ENCODE assay signal across 1 cellular context in the genomic region with DNA sequence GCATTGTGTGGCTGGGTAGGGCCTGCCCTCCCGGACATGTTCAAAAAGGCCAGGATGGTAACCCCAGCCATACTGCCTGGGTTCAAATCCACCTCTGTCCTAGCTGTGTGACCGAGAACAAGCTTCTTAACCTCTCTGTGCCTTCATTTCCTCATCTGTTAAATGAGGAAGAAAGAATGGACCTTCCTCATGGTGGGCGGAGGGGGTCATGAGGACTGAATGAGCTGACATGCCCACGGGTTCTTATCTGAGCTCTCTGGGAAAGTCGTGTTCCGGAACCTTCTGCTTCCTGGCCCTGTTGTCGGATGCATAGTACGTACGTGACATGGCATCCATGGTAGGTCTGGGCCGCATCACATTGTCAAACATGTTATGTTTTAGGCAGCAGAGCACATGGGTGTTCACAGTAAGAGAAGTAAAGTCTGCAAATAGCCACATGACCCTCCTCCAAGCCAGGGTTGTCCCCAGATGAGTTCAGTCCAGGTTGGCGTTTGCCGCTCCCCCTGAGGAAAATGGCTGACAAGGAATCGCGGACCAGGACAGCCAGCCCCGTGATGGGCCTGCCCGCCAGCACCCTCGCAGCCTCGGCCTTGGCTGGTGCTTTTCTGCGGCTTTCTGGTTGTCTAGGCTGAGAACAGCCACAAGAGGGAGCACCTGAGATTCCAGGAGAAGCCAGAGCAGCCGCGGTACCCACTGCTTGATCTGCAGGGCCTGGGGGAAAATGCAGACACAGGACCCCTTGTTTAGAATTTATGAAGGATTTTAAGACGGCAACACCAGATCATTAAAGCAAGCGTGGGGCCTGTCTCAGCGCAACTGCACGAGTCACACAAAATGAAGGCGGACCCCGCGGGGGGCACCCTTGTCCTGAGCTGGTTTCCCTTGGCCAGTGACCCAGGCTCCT.
TF ChIP-seq lines count a peak whose summit lies in the region.

No MANE protein-coding gene starts in this region.

TF ChIP-seq in HepG2, 621 proteins besides CTCF, POLR2A, EP300 and RAD21 (continued from another document and continues in another):
- TF ChIP-seq, protein P1, sequence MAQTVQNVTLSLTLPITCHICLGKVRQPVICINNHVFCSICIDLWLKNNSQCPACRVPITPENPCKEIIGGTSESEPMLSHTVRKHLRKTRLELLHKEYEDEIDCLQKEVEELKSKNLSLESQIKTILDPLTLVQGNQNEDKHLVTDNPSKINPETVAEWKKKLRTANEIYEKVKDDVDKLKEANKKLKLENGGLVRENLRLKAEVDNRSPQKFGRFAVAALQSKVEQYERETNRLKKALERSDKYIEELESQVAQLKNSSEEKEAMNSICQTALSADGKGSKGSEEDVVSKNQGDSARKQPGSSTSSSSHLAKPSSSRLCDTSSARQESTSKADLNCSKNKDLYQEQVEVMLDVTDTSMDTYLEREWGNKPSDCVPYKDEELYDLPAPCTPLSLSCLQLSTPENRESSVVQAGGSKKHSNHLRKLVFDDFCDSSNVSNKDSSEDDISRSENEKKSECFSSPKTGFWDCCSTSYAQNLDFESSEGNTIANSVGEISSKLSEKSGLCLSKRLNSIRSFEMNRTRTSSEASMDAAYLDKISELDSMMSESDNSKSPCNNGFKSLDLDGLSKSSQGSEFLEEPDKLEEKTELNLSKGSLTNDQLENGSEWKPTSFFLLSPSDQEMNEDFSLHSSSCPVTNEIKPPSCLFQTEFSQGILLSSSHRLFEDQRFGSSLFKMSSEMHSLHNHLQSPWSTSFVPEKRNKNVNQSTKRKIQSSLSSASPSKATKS (CRISPR knock-in tag; IDR thresholded peaks at IDR 0.05): no peak
- no peak for TF ChIP-seq SRSF4 (IDR thresholded peaks at IDR 0.05; ENCODE audit: low read depth, low read length, poor library complexity, severe bottlenecking)
- TF ChIP-seq, protein P2, sequence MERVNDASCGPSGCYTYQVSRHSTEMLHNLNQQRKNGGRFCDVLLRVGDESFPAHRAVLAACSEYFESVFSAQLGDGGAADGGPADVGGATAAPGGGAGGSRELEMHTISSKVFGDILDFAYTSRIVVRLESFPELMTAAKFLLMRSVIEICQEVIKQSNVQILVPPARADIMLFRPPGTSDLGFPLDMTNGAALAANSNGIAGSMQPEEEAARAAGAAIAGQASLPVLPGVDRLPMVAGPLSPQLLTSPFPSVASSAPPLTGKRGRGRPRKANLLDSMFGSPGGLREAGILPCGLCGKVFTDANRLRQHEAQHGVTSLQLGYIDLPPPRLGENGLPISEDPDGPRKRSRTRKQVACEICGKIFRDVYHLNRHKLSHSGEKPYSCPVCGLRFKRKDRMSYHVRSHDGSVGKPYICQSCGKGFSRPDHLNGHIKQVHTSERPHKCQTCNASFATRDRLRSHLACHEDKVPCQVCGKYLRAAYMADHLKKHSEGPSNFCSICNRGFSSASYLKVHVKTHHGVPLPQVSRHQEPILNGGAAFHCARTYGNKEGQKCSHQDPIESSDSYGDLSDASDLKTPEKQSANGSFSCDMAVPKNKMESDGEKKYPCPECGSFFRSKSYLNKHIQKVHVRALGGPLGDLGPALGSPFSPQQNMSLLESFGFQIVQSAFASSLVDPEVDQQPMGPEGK (CRISPR knock-in tag; IDR thresholded peaks at IDR 0.05): no peak
- TF ChIP-seq, protein P3, sequence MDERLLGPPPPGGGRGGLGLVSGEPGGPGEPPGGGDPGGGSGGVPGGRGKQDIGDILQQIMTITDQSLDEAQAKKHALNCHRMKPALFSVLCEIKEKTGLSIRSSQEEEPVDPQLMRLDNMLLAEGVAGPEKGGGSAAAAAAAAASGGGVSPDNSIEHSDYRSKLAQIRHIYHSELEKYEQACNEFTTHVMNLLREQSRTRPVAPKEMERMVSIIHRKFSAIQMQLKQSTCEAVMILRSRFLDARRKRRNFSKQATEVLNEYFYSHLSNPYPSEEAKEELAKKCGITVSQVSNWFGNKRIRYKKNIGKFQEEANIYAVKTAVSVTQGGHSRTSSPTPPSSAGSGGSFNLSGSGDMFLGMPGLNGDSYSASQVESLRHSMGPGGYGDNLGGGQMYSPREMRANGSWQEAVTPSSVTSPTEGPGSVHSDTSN (CRISPR knock-in tag; IDR thresholded peaks at IDR 0.05): no peak
- TF ChIP-seq GTF3A (CRISPR knock-in tag; conservative IDR thresholded peaks at IDR 0.05): no peak
- no peak for TF ChIP-seq SMAD9 (CRISPR knock-in tag; IDR thresholded peaks at IDR 0.05)
- TF ChIP-seq ETV6 (CRISPR knock-in tag; conservative IDR thresholded peaks at IDR 0.05): no peak
- TF ChIP-seq HNRNPH1 (optimal IDR thresholded peaks at IDR 0.05; ENCODE audit: low read depth, low read length): no peak
- TF ChIP-seq, protein P4, sequence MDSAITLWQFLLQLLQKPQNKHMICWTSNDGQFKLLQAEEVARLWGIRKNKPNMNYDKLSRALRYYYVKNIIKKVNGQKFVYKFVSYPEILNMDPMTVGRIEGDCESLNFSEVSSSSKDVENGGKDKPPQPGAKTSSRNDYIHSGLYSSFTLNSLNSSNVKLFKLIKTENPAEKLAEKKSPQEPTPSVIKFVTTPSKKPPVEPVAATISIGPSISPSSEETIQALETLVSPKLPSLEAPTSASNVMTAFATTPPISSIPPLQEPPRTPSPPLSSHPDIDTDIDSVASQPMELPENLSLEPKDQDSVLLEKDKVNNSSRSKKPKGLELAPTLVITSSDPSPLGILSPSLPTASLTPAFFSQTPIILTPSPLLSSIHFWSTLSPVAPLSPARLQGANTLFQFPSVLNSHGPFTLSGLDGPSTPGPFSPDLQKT (CRISPR knock-in tag; IDR thresholded peaks at IDR 0.05; ENCODE audit: borderline replicate concordance): no peak
- TF ChIP-seq ZNF12 (CRISPR knock-in tag; IDR thresholded peaks at IDR 0.05): 0 out of 2 replicates have a peak, but pooled peaks have one; percentile 17
- no peak for TF ChIP-seq ZNF230 (CRISPR knock-in tag; IDR thresholded peaks at IDR 0.05)
- TF ChIP-seq SRSF1 (optimal IDR thresholded peaks at IDR 0.05; ENCODE audit: low read depth, low read length): no peak
- no peak for TF ChIP-seq ZKSCAN8 (CRISPR knock-in tag; IDR thresholded peaks at IDR 0.05; ENCODE audit: borderline replicate concordance)
- TF ChIP-seq ELF3 (CRISPR knock-in tag; IDR thresholded peaks at IDR 0.05): no peak
- TF ChIP-seq, protein P5, sequence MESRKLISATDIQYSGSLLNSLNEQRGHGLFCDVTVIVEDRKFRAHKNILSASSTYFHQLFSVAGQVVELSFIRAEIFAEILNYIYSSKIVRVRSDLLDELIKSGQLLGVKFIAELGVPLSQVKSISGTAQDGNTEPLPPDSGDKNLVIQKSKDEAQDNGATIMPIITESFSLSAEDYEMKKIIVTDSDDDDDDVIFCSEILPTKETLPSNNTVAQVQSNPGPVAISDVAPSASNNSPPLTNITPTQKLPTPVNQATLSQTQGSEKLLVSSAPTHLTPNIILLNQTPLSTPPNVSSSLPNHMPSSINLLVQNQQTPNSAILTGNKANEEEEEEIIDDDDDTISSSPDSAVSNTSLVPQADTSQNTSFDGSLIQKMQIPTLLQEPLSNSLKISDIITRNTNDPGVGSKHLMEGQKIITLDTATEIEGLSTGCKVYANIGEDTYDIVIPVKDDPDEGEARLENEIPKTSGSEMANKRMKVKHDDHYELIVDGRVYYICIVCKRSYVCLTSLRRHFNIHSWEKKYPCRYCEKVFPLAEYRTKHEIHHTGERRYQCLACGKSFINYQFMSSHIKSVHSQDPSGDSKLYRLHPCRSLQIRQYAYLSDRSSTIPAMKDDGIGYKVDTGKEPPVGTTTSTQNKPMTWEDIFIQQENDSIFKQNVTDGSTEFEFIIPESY (CRISPR knock-in tag; IDR thresholded peaks at IDR 0.05): 0 out of 2 replicates have a peak, but pooled peaks have one; percentile 21
- peak; percentile 44; the same call in 1 of the 2 replicates for TF ChIP-seq GATAD2A (CRISPR knock-in tag; IDR thresholded peaks at IDR 0.05)
- no peak; the same call in 1 of the 2 replicates for TF ChIP-seq PHF20 (CRISPR knock-in tag; IDR thresholded peaks at IDR 0.05)
- no peak for TF ChIP-seq TEAD2 (CRISPR knock-in tag; IDR thresholded peaks at IDR 0.05)
- TF ChIP-seq, protein P6, sequence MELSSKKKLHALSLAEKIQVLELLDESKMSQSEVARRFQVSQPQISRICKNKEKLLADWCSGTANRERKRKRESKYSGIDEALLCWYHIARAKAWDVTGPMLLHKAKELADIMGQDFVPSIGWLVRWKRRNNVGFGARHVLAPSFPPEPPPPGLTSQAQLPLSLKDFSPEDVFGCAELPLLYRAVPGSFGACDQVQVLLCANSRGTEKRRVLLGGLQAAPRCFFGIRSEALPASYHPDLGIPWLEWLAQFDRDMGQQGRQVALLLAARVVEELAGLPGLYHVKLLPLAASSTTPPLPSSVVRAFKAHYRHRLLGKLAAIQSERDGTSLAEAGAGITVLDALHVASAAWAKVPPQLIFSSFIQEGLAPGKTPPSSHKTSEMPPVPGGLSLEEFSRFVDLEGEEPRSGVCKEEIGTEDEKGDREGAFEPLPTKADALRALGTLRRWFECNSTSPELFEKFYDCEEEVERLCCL (CRISPR knock-in tag; IDR thresholded peaks at IDR 0.05; ENCODE audit: borderline replicate concordance): no peak
- no peak for TF ChIP-seq KDM3A (CRISPR knock-in tag; IDR thresholded peaks at IDR 0.05; ENCODE audit: low read depth)
- TF ChIP-seq, protein P7, sequence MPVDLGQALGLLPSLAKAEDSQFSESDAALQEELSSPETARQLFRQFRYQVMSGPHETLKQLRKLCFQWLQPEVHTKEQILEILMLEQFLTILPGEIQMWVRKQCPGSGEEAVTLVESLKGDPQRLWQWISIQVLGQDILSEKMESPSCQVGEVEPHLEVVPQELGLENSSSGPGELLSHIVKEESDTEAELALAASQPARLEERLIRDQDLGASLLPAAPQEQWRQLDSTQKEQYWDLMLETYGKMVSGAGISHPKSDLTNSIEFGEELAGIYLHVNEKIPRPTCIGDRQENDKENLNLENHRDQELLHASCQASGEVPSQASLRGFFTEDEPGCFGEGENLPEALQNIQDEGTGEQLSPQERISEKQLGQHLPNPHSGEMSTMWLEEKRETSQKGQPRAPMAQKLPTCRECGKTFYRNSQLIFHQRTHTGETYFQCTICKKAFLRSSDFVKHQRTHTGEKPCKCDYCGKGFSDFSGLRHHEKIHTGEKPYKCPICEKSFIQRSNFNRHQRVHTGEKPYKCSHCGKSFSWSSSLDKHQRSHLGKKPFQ (CRISPR knock-in tag; IDR thresholded peaks at IDR 0.05; ENCODE audit: insufficient replicate concordance): no peak
- TF ChIP-seq ZNF841 (CRISPR knock-in tag; IDR thresholded peaks at IDR 0.05; ENCODE audit: borderline replicate concordance): no peak
- TF ChIP-seq, protein P8, sequence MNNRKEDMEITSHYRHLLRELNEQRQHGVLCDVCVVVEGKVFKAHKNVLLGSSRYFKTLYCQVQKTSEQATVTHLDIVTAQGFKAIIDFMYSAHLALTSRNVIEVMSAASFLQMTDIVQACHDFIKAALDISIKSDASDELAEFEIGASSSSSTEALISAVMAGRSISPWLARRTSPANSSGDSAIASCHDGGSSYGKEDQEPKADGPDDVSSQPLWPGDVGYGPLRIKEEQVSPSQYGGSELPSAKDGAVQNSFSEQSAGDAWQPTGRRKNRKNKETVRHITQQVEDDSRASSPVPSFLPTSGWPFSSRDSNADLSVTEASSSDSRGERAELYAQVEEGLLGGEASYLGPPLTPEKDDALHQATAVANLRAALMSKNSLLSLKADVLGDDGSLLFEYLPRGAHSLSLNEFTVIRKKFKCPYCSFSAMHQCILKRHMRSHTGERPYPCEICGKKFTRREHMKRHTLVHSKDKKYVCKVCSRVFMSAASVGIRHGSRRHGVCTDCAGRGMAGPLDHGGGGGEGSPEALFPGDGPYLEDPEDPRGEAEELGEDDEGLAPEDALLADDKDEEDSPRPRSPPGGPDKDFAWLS (CRISPR knock-in tag; IDR thresholded peaks at IDR 0.05; ENCODE audit: borderline replicate concordance): no peak
- no peak for TF ChIP-seq JUND (CRISPR knock-in tag; IDR thresholded peaks at IDR 0.05)
- TF ChIP-seq NFE2 (CRISPR knock-in tag; IDR thresholded peaks at IDR 0.05): no peak
- no peak for TF ChIP-seq ZNF234 (CRISPR knock-in tag; conservative IDR thresholded peaks at IDR 0.05)
- TF ChIP-seq ISL2 (CRISPR knock-in tag; IDR thresholded peaks at IDR 0.05): no peak
- TF ChIP-seq ZNF264 (CRISPR knock-in tag; IDR thresholded peaks at IDR 0.05): 0 out of 2 replicates have a peak, but pooled peaks have one; percentile 23
- TF ChIP-seq EED (CRISPR knock-in tag; IDR thresholded peaks at IDR 0.05): no peak
- TF ChIP-seq FOXA1 (IDR thresholded peaks at IDR 0.05): no peak
- TF ChIP-seq FOXA1 (CRISPR knock-in tag; IDR thresholded peaks at IDR 0.05): no peak
- TF ChIP-seq ZNF232 (CRISPR knock-in tag; IDR thresholded peaks at IDR 0.05; ENCODE audit: borderline replicate concordance): no peak; the same call in 1 of the 2 replicates
- no peak for TF ChIP-seq ZNF747 (CRISPR knock-in tag; IDR thresholded peaks at IDR 0.05; ENCODE audit: borderline replicate concordance)
- no peak for TF ChIP-seq MAF1 (CRISPR knock-in tag; IDR thresholded peaks at IDR 0.05; ENCODE audit: borderline replicate concordance)
- TF ChIP-seq ONECUT2 (CRISPR knock-in tag; IDR thresholded peaks at IDR 0.05): no peak
- TF ChIP-seq, protein P9, sequence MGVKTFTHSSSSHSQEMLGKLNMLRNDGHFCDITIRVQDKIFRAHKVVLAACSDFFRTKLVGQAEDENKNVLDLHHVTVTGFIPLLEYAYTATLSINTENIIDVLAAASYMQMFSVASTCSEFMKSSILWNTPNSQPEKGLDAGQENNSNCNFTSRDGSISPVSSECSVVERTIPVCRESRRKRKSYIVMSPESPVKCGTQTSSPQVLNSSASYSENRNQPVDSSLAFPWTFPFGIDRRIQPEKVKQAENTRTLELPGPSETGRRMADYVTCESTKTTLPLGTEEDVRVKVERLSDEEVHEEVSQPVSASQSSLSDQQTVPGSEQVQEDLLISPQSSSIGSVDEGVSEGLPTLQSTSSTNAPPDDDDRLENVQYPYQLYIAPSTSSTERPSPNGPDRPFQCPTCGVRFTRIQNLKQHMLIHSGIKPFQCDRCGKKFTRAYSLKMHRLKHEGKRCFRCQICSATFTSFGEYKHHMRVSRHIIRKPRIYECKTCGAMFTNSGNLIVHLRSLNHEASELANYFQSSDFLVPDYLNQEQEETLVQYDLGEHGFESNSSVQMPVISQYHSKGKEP (CRISPR knock-in tag; IDR thresholded peaks at IDR 0.05): no peak
- no peak for TF ChIP-seq SMYD3 (CRISPR knock-in tag; IDR thresholded peaks at IDR 0.05)
- TF ChIP-seq ZNF746 (CRISPR knock-in tag; IDR thresholded peaks at IDR 0.05): no peak
- TF ChIP-seq ZNF589 (CRISPR knock-in tag; conservative IDR thresholded peaks at IDR 0.05): no peak
- TF ChIP-seq, protein P10, sequence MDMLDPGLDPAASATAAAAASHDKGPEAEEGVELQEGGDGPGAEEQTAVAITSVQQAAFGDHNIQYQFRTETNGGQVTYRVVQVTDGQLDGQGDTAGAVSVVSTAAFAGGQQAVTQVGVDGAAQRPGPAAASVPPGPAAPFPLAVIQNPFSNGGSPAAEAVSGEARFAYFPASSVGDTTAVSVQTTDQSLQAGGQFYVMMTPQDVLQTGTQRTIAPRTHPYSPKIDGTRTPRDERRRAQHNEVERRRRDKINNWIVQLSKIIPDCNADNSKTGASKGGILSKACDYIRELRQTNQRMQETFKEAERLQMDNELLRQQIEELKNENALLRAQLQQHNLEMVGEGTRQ (IDR thresholded peaks at IDR 0.05; ENCODE audit: low read depth, low read length): no peak
- TF ChIP-seq, protein P10 (CRISPR knock-in tag; IDR thresholded peaks at IDR 0.05; ENCODE audit: borderline replicate concordance): no peak
- TF ChIP-seq FOXK2 (IDR thresholded peaks at IDR 0.05): no peak
